8 cellular contexts compared by ENCODE assay signal in genomic region chr14:74084277-74085046, GRCh38. TPM values are rescaled to one million over a fixed set of nuclear protein-coding genes. Genes with fewer than 3 reads are reported as not detected.
A peak's percentile ranks its signal among the peaks of the same experiment; 100 is the strongest.
DNase-seq lines count a peak whose midpoint lies in the region; ATAC-seq and TF ChIP-seq lines count a peak whose summit lies in the region.

Gene ALDH6A1 (minus strand): TSS chr14:74084453. CDS start chr14:74084394, 59 bp downstream.
A gene with protein sequence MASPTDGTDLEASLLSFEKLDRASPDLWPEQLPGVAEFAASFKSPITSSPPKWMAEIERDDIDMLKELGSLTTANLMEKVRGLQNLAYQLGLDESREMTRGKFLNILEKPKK (plus strand): TSS chr14:74084956. CDS start chr14:74084975, 19 bp downstream.

- TF ChIP-seq CTCF in GM12864 (IDR thresholded peaks at IDR 0.05; ENCODE audit: low read depth, low read length, missing control alignments): peak; percentile 21

- ATAC-seq in HG02623 (IDR thresholded peaks at IDR 0.05; ENCODE audit: unreplicated experiment): peak; percentile 90
- ATAC-seq in activated naive CD4-positive, alpha-beta T cell treated with anti-CD3 and anti-CD28 coated beads, Interleukin-2, amount 50 U/mL, for 72 hours: peak; percentile 89 to 91

- peak within 1 kb of the TSS; percentile 84 for H3K4me3 ChIP-seq in GM12864 (ENCODE audit: low read depth, low read length)

- DNase-seq in GM12864 (ENCODE audit: low read depth) (peak; percentile 100), NCI-H1092 treated with DMSO at 0.1 percent for 48 hours (lab: John Stamatoyannopoulos, UW) (peak; percentile 100), SKM-1 (lab: John Stamatoyannopoulos, UW; ENCODE audit: unreplicated experiment) (peak; percentile 91), glomerular endothelial cell (ENCODE audit: extremely low read depth, low read depth, low spot score) (peak; percentile 99), occipital lobe (lab: John Stamatoyannopoulos, UW) (peak; percentile 100)
- DNase-seq in activated naive CD4-positive, alpha-beta T cell treated with anti-CD3 and anti-CD28 coated beads, Interleukin-2, amount 50 U/mL, for 72 hours (ENCODE audit: low spot score in 2 of 2): peak; percentile 98 to 99

- peak within 1 kb of the TSS; percentile 99 to 100 for H3K27ac Mint-ChIP-seq in activated naive CD4-positive, alpha-beta T cell treated with anti-CD3 and anti-CD28 coated beads, Interleukin-2, amount 50 U/mL, for 72 hours

- peak within 1 kb of the TSS; percentile 90 for H3K27ac ChIP-seq in temporal lobe (ENCODE audit: low read depth, low read length)

- peaks cover 7 to 10% of the 10 kb centered on the region in 2 donors for H3K36me3 Mint-ChIP-seq in activated naive CD4-positive, alpha-beta T cell treated with anti-CD3 and anti-CD28 coated beads, Interleukin-2, amount 50 U/mL, for 72 hours

- H3K9me3 Mint-ChIP-seq in activated naive CD4-positive, alpha-beta T cell treated with anti-CD3 and anti-CD28 coated beads, Interleukin-2, amount 50 U/mL, for 72 hours: peaks cover 0 to 4% of the 10 kb centered on the region in 2 donors

RNA-seq across cellular contexts. Expression of gene ALDH6A1, which starts in this region (rescaled TPM):
- total RNA-seq in activated naive CD4-positive, alpha-beta T cell treated with anti-CD3 and anti-CD28 coated beads, Interleukin-2, amount 50 U/mL, for 72 hours: 10 to 100 TPM; 20.9 to 28.9 TPM
- total RNA-seq in glomerular endothelial cell: 7.2 and 9.9 TPM in 2 replicates
- 28.7 TPM for total RNA-seq in occipital lobe
- total RNA-seq in temporal lobe: 22.4 TPM

RNA-seq across cellular contexts. Expression of the second gene that starts in this region (rescaled TPM):
- total RNA-seq in activated naive CD4-positive, alpha-beta T cell treated with anti-CD3 and anti-CD28 coated beads, Interleukin-2, amount 50 U/mL, for 72 hours: 10 to 100 TPM; 12.0 to 29.7 TPM
- total RNA-seq in glomerular endothelial cell (5.0 and 11.7 TPM in 2 replicates), occipital lobe (14.3 TPM), temporal lobe (14.0 TPM)

Comparison
In these comparisons a context has a peak if more than half of its experiments do, and no peak if none do; other contexts are left out.
1. Peak in every context shown above with its lines: DNase-seq, ATAC-seq, H3K4me3 ChIP-seq and H3K27ac ChIP-seq.